Comparison of ENCODE assay signal across 1 cellular context in the genomic region with DNA sequence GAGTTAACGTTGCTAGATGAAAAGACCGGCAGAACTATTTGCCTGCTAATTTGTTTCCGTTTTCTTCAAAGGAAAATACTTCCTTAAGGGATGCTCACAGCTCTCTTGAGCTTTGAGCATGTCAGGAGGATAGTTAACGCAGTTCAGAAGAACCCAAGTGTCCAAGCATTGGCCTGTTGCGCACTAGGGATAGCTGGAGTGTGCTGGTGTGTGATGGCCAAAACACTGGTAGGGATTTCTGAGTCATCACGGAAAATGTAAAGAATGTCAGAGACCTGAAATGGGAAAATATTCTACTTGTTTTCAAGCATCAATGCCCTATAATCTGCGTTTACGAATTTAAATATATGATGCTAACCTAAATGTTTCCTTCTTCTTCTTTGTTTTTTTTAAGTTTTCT.
TF ChIP-seq lines count a peak whose summit lies in the region.

No MANE protein-coding gene starts in this region.

TF ChIP-seq in IMR-90, 13 proteins besides CTCF, POLR2A, EP300 and RAD21:
- TF ChIP-seq MAFK (IDR thresholded peaks at IDR 0.05; ENCODE audit: low read depth, low read length) (no peak), CHD1 (IDR thresholded peaks at IDR 0.05; ENCODE audit: low read depth, low read length) (no peak), NFE2L2 (IDR thresholded peaks at IDR 0.05; ENCODE audit: low read depth, low read length) (no peak), BHLHE40 (IDR thresholded peaks at IDR 0.05; ENCODE audit: low read depth, low read length) (no peak), MXI1 (IDR thresholded peaks at IDR 0.05; ENCODE audit: borderline replicate concordance, low read depth, low read length) (no peak), RCOR1 (IDR thresholded peaks at IDR 0.05; ENCODE audit: insufficient replicate concordance, low read length) (no peak), MAZ (IDR thresholded peaks at IDR 0.05; ENCODE audit: borderline replicate concordance, low read depth, low read length) (no peak), FOS (IDR thresholded peaks at IDR 0.05; ENCODE audit: low read depth, low read length) (no peak), SMC3 (IDR thresholded peaks at IDR 0.05; ENCODE audit: low read depth, low read length) (no peak), CEBPB (IDR thresholded peaks at IDR 0.05; ENCODE audit: low read depth, low read length) (no peak), RFX5 (IDR thresholded peaks at IDR 0.05; ENCODE audit: low read depth, low read length) (no peak)
- TF ChIP-seq, protein P1, sequence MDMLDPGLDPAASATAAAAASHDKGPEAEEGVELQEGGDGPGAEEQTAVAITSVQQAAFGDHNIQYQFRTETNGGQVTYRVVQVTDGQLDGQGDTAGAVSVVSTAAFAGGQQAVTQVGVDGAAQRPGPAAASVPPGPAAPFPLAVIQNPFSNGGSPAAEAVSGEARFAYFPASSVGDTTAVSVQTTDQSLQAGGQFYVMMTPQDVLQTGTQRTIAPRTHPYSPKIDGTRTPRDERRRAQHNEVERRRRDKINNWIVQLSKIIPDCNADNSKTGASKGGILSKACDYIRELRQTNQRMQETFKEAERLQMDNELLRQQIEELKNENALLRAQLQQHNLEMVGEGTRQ (IDR thresholded peaks at IDR 0.05; ENCODE audit: low read depth, low read length) = no peak
- TF ChIP-seq, protein P2, sequence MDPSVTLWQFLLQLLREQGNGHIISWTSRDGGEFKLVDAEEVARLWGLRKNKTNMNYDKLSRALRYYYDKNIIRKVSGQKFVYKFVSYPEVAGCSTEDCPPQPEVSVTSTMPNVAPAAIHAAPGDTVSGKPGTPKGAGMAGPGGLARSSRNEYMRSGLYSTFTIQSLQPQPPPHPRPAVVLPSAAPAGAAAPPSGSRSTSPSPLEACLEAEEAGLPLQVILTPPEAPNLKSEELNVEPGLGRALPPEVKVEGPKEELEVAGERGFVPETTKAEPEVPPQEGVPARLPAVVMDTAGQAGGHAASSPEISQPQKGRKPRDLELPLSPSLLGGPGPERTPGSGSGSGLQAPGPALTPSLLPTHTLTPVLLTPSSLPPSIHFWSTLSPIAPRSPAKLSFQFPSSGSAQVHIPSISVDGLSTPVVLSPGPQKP (IDR thresholded peaks at IDR 0.05; ENCODE audit: borderline replicate concordance, low read depth, low read length) = no peak
